10 cellular contexts compared by ENCODE assay signal in the genomic region with DNA sequence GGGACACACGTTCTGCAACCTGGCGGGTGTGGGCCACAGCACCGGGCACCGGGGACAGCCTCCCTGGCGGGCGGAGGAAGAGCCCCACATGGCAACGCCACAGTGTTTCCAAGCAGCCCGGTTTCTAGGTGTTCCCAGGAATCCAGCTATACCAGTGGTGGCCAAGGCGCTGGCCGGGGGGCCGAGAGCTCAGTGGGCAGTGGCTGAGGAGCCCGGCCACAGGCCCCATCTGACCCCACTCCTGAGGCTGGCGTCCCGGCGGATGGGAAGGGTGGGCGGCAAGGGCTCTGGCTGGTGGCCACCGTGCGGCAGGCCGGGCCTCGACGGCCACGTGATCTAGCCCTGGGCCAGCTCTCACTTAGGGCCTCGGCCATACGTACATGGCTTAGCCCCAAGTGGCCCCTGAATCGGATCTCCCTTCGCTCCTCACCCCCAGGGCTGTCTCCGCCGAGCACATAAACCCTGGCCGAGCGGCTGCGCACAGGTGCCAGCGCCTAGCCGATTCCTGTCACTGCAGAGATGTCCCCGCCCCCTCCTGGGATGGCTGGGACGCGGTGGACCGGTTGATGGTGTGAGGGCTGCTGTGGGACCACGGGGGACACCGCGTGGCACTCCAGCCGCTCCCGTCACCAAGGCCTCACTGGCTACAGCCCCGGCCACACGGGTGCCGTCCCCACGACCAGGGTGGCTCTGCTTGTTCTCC.
DNase-seq lines count a peak whose midpoint lies in the region; ATAC-seq, FAIRE-seq and TF ChIP-seq lines count a peak whose summit lies in the region.
"Had no signal": no experiment of that assay in that cellular context is flagged by ENCODE, and none has a peak within 500 bp of the region (broad histone marks: within the 10 kb centered on the region; RNA-seq: fewer than 3 reads in every experiment).

No MANE protein-coding gene starts in this region.

- H3K9ac ChIP-seq in astrocyte (ENCODE audit: low read length) (peak overlapping the region; percentile 82), keratinocyte (ENCODE audit: control insufficient read depth, extremely low read depth, insufficient read depth, low read length) (peak overlapping the region; percentile 47), rectal smooth muscle tissue (ENCODE audit: low read length) (no peak overlapping the region)

- H3K27me3 ChIP-seq in astrocyte (ENCODE audit: insufficient read depth, low read length) (no peaks in the 10 kb centered on the region), keratinocyte (ENCODE audit: control insufficient read depth, extremely low read depth, insufficient read depth, low read length) (peaks cover 42% of the 10 kb centered on the region), rectal smooth muscle tissue (ENCODE audit: control insufficient read depth, insufficient read depth, low read length) (no peaks in the 10 kb centered on the region), BE2C (no peaks in the 10 kb centered on the region)

- ATAC-seq in T-helper 17 cell, result no peak

- dilution Hi-C loops in keratinocyte (cut with MboI; ENCODE audit: extremely low pct_ligation_motif_present, low sequenced_read_pairs), result no loop called here

- H3K27ac Mint-ChIP-seq in astrocyte (ENCODE audit: unreplicated experiment) (no peak overlapping the region), T-helper 17 cell (no peak overlapping the region)

- no peak overlapping the region for H3K4me3 ChIP-seq in astrocyte (ENCODE audit: insufficient read depth, low read depth, low read length)
- peak overlapping the region in 2 of 3 experiments; percentile 19 to 29 for H3K4me3 ChIP-seq in keratinocyte (ENCODE audit: control insufficient read depth in 2 of 3, extremely low read depth in 1 of 3, insufficient read depth in 2 of 3, low read depth in 1 of 3, low read length in 3 of 3)
- H3K4me3 ChIP-seq in rectal smooth muscle tissue (ENCODE audit: low read length), result no peak overlapping the region
- no peak overlapping the region for H3K4me3 ChIP-seq in BE2C (ENCODE audit: low read depth, low read length)

- H3K4me3 Mint-ChIP-seq in astrocyte (ENCODE audit: unreplicated experiment) (no peak overlapping the region), T-helper 17 cell (no peak overlapping the region)

- FAIRE-seq in astrocyte (lab: Jason Lieb, UNC) (no peak), keratinocyte (lab: Jason Lieb, UNC) (no peak)

- H4K20me1 ChIP-seq in astrocyte (ENCODE audit: insufficient read depth, low read length) (no peaks in the 10 kb centered on the region), keratinocyte (ENCODE audit: control insufficient read depth, extremely low read depth, insufficient read depth, low read length) (no peaks in the 10 kb centered on the region)

- no peak for TF ChIP-seq CTCF in astrocyte (IDR thresholded peaks at IDR 0.05; ENCODE audit: insufficient read depth, low read depth, low read length)
- TF ChIP-seq CTCF in keratinocyte (optimal IDR thresholded peaks at IDR 0.05 in 1 of 3, IDR thresholded peaks at IDR 0.05 in 1 of 3, conservative IDR thresholded peaks at IDR 0.05 in 1 of 3; ENCODE audit: extremely low read depth in 1 of 3, insufficient read depth in 2 of 3, low read length in 3 of 3), result no peak
- TF ChIP-seq CTCF in BE2C (IDR thresholded peaks at IDR 0.05; ENCODE audit: low read depth, low read length), result no peak

- peak; percentile 45 for DNase-seq in Ammon's horn (ENCODE audit: low spot score)
- peak; percentile 46 for DNase-seq in astrocyte (ENCODE audit: low read depth)
- DNase-seq in keratinocyte (ENCODE audit: low read depth, low spot score), result no peak
- no peak for DNase-seq in cerebellar cortex (ENCODE audit: low spot score)
- DNase-seq in BE2C, result no peak
- DNase-seq in NCI-H748 (lab: John Stamatoyannopoulos, UW; ENCODE audit: unreplicated experiment), result no peak
- no peak for DNase-seq in T-helper 17 cell
- DNase-seq: SW 1271 had no signal

- no peaks in the 10 kb centered on the region for H3K79me2 ChIP-seq in astrocyte (ENCODE audit: insufficient read depth, low read length)
- H3K79me2 ChIP-seq in keratinocyte (ENCODE audit: control insufficient read depth, insufficient read depth, low read length), result no peaks in the 10 kb centered on the region

- no peaks in the 10 kb centered on the region for H3K36me3 Mint-ChIP-seq in astrocyte (ENCODE audit: low read depth, unreplicated experiment)
- no peaks in the 10 kb centered on the region for H3K36me3 Mint-ChIP-seq in T-helper 17 cell (ENCODE audit: low read depth)

- H3K4me1 Mint-ChIP-seq in astrocyte (ENCODE audit: low read depth, unreplicated experiment) (peaks cover 3% of the 10 kb centered on the region), T-helper 17 cell (peaks cover 6% of the 10 kb centered on the region)

- peaks cover 17% of the 10 kb centered on the region for H3K27me3 Mint-ChIP-seq in astrocyte (ENCODE audit: low read depth, unreplicated experiment)
- no peaks in the 10 kb centered on the region for H3K27me3 Mint-ChIP-seq in T-helper 17 cell

- H3K4me2 ChIP-seq in astrocyte (ENCODE audit: low read length), result peak overlapping the region; percentile 74
- peak overlapping the region; percentile 66 for H3K4me2 ChIP-seq in keratinocyte (ENCODE audit: control insufficient read depth, extremely low read depth, insufficient read depth, low read depth, low read length)

- peak overlapping the region; percentile 38 for H2AFZ ChIP-seq in astrocyte (ENCODE audit: low read depth, low read length)
- no peak overlapping the region for H2AFZ ChIP-seq in keratinocyte (ENCODE audit: control insufficient read depth, low read length)

- no peaks in the 10 kb centered on the region for H3K9me3 ChIP-seq in astrocyte (ENCODE audit: insufficient read depth, low read depth, low read length)
- no peaks in the 10 kb centered on the region for H3K9me3 ChIP-seq in keratinocyte (ENCODE audit: control insufficient read depth, low read depth, low read length)
- H3K9me3 ChIP-seq in BE2C, result no peaks in the 10 kb centered on the region
- no peaks in the 10 kb centered on the region for H3K9me3 ChIP-seq in T-helper 17 cell (ENCODE audit: control insufficient read depth, low read length, poor library complexity, severe bottlenecking)

- H3K27ac ChIP-seq in astrocyte (ENCODE audit: low read depth, low read length) (peak overlapping the region; percentile 76), keratinocyte (ENCODE audit: control insufficient read depth, insufficient read depth, low read length) (no peak overlapping the region), rectal smooth muscle tissue (ENCODE audit: low read depth, low read length) (peak overlapping the region; percentile 88)
- H3K27ac ChIP-seq: C4-2B had no signal

- H3K9me3 Mint-ChIP-seq in astrocyte (ENCODE audit: unreplicated experiment), result peaks cover 3% of the 10 kb centered on the region

- H3K36me3 ChIP-seq in astrocyte (ENCODE audit: insufficient read depth, low read length) (no peaks in the 10 kb centered on the region), keratinocyte (ENCODE audit: control insufficient read depth in 2 of 2, extremely low read depth in 1 of 2, insufficient read depth in 2 of 2, low read length in 2 of 2) (no peaks in the 10 kb centered on the region), rectal smooth muscle tissue (ENCODE audit: control insufficient read depth, insufficient read depth, low read length) (no peaks in the 10 kb centered on the region), BE2C (no peaks in the 10 kb centered on the region)

- peaks cover 23% of the 10 kb centered on the region for H3K4me1 ChIP-seq in astrocyte (ENCODE audit: insufficient read depth, low read length)
- peaks cover 7% of the 10 kb centered on the region for H3K4me1 ChIP-seq in keratinocyte (ENCODE audit: control insufficient read depth, extremely low read depth, insufficient read depth, low read length)
- H3K4me1 ChIP-seq in rectal smooth muscle tissue (ENCODE audit: control insufficient read depth, insufficient read depth, low read length), result peaks cover 37% of the 10 kb centered on the region
- H3K4me1 ChIP-seq in BE2C, result no peaks in the 10 kb centered on the region

- H3K9me1 ChIP-seq in keratinocyte (ENCODE audit: control insufficient read depth, extremely low read depth, insufficient read depth, low read length), result no peaks in the 10 kb centered on the region

Comparison
In these comparisons a context has a peak if more than half of its experiments do, and no peak if none do; other contexts are left out.
1. DNase-seq: peak in Ammon's horn (single experiment) and astrocyte (single experiment); none in keratinocyte (single experiment), cerebellar cortex (single experiment), BE2C (single experiment), NCI-H748 (single experiment) and T-helper 17 cell (0 of 3).
2. H3K4me3 ChIP-seq: peak in keratinocyte (2 of 3); none in astrocyte (single experiment), rectal smooth muscle tissue (single experiment) and BE2C (single experiment).